Comparison of ENCODE assay signal across 10 cellular contexts in the genomic region with DNA sequence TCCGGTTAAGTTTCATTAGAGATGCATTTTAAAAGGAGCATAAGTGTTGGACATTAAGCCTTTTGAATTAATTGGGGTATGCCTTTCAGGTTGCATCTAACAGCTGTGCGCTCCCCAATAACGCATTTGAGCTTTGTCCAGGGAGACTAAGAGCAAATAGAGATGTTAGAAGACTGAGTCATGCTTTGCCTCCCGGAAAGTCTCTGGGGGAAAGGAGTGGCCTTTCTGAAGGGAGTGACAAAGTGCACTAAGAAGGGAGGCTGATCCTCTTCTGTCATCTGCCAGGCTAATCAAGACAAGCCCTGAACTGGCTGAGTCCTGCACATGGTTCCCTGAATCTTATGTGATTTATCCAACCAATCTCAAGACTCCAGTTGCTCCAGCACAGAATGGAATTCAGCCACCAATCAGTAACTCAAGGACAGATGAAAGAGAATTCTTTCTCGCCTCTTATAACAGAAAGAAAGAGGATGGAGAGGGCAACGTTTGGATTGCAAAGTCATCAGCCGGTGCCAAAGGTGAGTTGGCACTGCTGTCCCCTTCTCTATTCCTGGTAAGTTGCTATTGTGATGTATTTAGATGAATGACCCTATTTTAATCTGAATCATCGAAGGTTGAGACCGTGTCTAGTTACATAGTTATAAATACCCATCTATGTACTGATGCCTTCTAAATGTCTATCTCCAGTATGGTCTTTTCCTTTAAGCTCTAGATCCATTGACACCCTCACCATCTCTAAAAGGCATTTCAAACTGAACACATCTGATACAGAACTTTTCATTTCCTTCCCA. TPM values are rescaled to one million over a fixed set of nuclear protein-coding genes. Genes with fewer than 3 reads are reported as not detected.
DNase-seq lines count a peak whose midpoint lies in the region; ATAC-seq, FAIRE-seq and TF ChIP-seq lines count a peak whose summit lies in the region.
"Had no signal": no experiment of that assay in that cellular context is flagged by ENCODE, and none has a peak within 500 bp of the region (broad histone marks: within the 10 kb centered on the region; RNA-seq: fewer than 3 reads in every experiment).

No MANE protein-coding gene starts in this region.

- no TSS peak for BruUV-seq in endothelial cell of umbilical vein (replicated peaks; lab: Mats Ljungman, UMichigan)

- no peaks in the 10 kb centered on the region for H3K9me1 ChIP-seq in endothelial cell of umbilical vein (replicated peaks; ENCODE audit: control insufficient read depth, extremely low read depth, insufficient read depth, low read length)

- peak overlapping the region; percentile 23 for H3K4me2 ChIP-seq in endothelial cell of umbilical vein (ENCODE audit: insufficient read depth, low read length)

- CTCF ChIA-PET in endothelial cell of umbilical vein (lab: Charles Lee), result interaction anchor here (1.7 to 3.6 kb wide), 3 partner anchors 10 to 373 kb away, joined by 7 to 25 read pairs (median 16); no protein-coding TSS in a partner anchor

- dilution Hi-C loops in endothelial cell of umbilical vein (cut with MboI; ENCODE audit: extremely low pct_ligation_motif_present, low sequenced_read_pairs), result no loop called here

- H3K27me3 ChIP-seq in endothelial cell of umbilical vein (ENCODE audit: control insufficient read depth in 2 of 2, insufficient read depth in 2 of 2, low read length in 2 of 2), result no peaks in the 10 kb centered on the region

- H3K9me3 ChIP-seq in endothelial cell of umbilical vein (replicated peaks; ENCODE audit: control insufficient read depth, insufficient read depth, low read length), result no peaks in the 10 kb centered on the region

- FAIRE-seq in endothelial cell of umbilical vein (lab: Jason Lieb, UNC), result peak; percentile 26

- TF ChIP-seq CTCF in endothelial cell of umbilical vein (IDR thresholded peaks at IDR 0.05; ENCODE audit: extremely low read depth in 1 of 2, insufficient read depth in 1 of 2, low read depth in 1 of 2, low read length in 2 of 2), result no peak

- no peak for ATAC-seq in sciatic nerve
- ATAC-seq in HG03135 (IDR thresholded peaks at IDR 0.05; ENCODE audit: unreplicated experiment), result no peak

- POLR2A ChIA-PET in endothelial cell of umbilical vein (lab: Charles Lee), result no interaction called here

- H4K20me1 ChIP-seq in endothelial cell of umbilical vein (replicated peaks; ENCODE audit: control insufficient read depth, extremely low read depth, insufficient read depth, low read length), result peaks cover 2% of the 10 kb centered on the region

- no peak overlapping the region for H2AFZ ChIP-seq in endothelial cell of umbilical vein (ENCODE audit: low read depth, low read length)

- no peak overlapping the region for H3K27ac ChIP-seq in endothelial cell of umbilical vein (ENCODE audit: insufficient read depth, low read depth, low read length)

- peaks cover 2 to 4% of the 10 kb centered on the region in 2 experiments for H3K36me3 ChIP-seq in endothelial cell of umbilical vein (ENCODE audit: control insufficient read depth in 2 of 2, extremely low read depth in 1 of 2, insufficient read depth in 2 of 2, low read length in 2 of 2)

- H3K9ac ChIP-seq in endothelial cell of umbilical vein (replicated peaks; ENCODE audit: extremely low read depth, insufficient read depth, low read length), result no peak overlapping the region

- H3K79me2 ChIP-seq in endothelial cell of umbilical vein (ENCODE audit: control insufficient read depth, insufficient read depth, low read length), result peaks cover 16% of the 10 kb centered on the region

- H3K4me3 ChIP-seq in endothelial cell of umbilical vein (replicated peaks in 1 of 3; ENCODE audit: insufficient read depth in 1 of 3, low read depth in 1 of 3, low read length in 3 of 3), result no peak overlapping the region

- intact Hi-C loops in endothelial cell of umbilical vein (cut with micrococcal nuclease) (no loop called here), sciatic nerve (cut with DNase I) (no loop called here)

- peaks cover 19% of the 10 kb centered on the region for H3K4me1 ChIP-seq in endothelial cell of umbilical vein (ENCODE audit: control insufficient read depth, extremely low read depth, insufficient read depth, low read length)

- TF ChIP-seq POLR2A in endothelial cell of umbilical vein (IDR thresholded peaks at IDR 0.05; ENCODE audit: low read depth, low read length), result no peak

- DNase-seq in EL (peak; percentile 75), NCI-H82 treated with DMSO at 0.1 percent for 48 hours (lab: John Stamatoyannopoulos, UW; ENCODE audit: unreplicated experiment) (peak; percentile 80), endothelial cell of umbilical vein (ENCODE audit: low read depth, low spot score) (peak; percentile 28), myocyte (ENCODE audit: low read depth) (peak; percentile 93), sciatic nerve (ENCODE audit: low spot score) (no peak), NCI-H146 treated with DMSO at 0.1 percent for 48 hours (lab: John Stamatoyannopoulos, UW; ENCODE audit: unreplicated experiment) (no peak), mesenteric fat pad (ENCODE audit: low spot score) (no peak)
- DNase-seq: NCI-H2029; stimulated activated CD4-positive, alpha-beta T cell treated with anti-CD3 and anti-CD28 coated beads, Interleukin-4, amount 100 ng/mL, for 24 hours had no signal

TF ChIP-seq in endothelial cell of umbilical vein, 7 proteins besides CTCF, POLR2A, EP300 and RAD21:
- TF ChIP-seq FOS (IDR thresholded peaks at IDR 0.05; ENCODE audit: borderline replicate concordance, insufficient read depth, low read length), result peak; percentile 54
- TF ChIP-seq, protein P1, sequence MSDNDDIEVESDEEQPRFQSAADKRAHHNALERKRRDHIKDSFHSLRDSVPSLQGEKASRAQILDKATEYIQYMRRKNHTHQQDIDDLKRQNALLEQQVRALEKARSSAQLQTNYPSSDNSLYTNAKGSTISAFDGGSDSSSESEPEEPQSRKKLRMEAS (IDR thresholded peaks at IDR 0.05; ENCODE audit: insufficient read depth, insufficient read length), result no peak

RNA-seq across cellular contexts. Expression of a gene that starts 12.1 kb away (rescaled TPM):
- total RNA-seq in endothelial cell of umbilical vein (66.8 and 71.0 TPM in 2 replicates), myocyte (49.0 and 79.6 TPM in 2 replicates), sciatic nerve (36.7 TPM), mesenteric fat pad (40.0 TPM)
- polyA plus RNA-seq in endothelial cell of umbilical vein, result 17.9 and 21.9 TPM in 2 replicates
- 22.7 and 23.9 TPM in 2 replicates for polyA plus RNA-seq in endothelial cell of umbilical vein (2011; cell fraction: cytosol; rRNA removed)
- polyA plus RNA-seq in endothelial cell of umbilical vein (2011; cell fraction: nucleus; rRNA removed), result 34.9 and 40.9 TPM in 2 replicates
- 52.1 and 63.9 TPM in 2 replicates for polyA plus RNA-seq in endothelial cell of umbilical vein (2012)
- 54.3 and 59.0 TPM in 2 replicates for polyA minus RNA-seq in endothelial cell of umbilical vein
- polyA minus RNA-seq in endothelial cell of umbilical vein (2011; cell fraction: cytosol; rRNA and poly(A)+ RNA removed), result 30.0 TPM
- 20.8 and 32.0 TPM in 2 replicates for polyA minus RNA-seq in endothelial cell of umbilical vein (2011; cell fraction: nucleus; rRNA and poly(A)+ RNA removed)
- polyA plus RNA-seq in myocyte (2012), result 34.1 TPM

RNA-seq across cellular contexts. Expression of a gene that starts 48.2 kb away (rescaled TPM):
- 21.3 and 28.9 TPM in 2 replicates for total RNA-seq in endothelial cell of umbilical vein
- 12.2 and 13.8 TPM in 2 replicates for polyA plus RNA-seq in endothelial cell of umbilical vein
- polyA plus RNA-seq in endothelial cell of umbilical vein (2011; cell fraction: cytosol; rRNA removed), result 9.0 and 9.3 TPM in 2 replicates
- polyA plus RNA-seq in endothelial cell of umbilical vein (2011; cell fraction: nucleus; rRNA removed), result 13.0 and 16.0 TPM in 2 replicates
- 13.8 and 24.3 TPM in 2 replicates for polyA plus RNA-seq in endothelial cell of umbilical vein (2012)
- polyA minus RNA-seq in endothelial cell of umbilical vein, result 36.9 and 49.4 TPM in 2 replicates
- polyA minus RNA-seq in endothelial cell of umbilical vein (2011; cell fraction: cytosol; rRNA and poly(A)+ RNA removed), result 35.9 TPM
- 18.5 and 20.1 TPM in 2 replicates for polyA minus RNA-seq in endothelial cell of umbilical vein (2011; cell fraction: nucleus; rRNA and poly(A)+ RNA removed)
- 11.8 and 14.0 TPM in 2 replicates for total RNA-seq in myocyte
- 6.0 TPM for polyA plus RNA-seq in myocyte (2012)
- total RNA-seq in sciatic nerve, result 18.1 TPM
- total RNA-seq in mesenteric fat pad, result 20.3 TPM

Comparison
In these comparisons a context has a peak if more than half of its experiments do, and no peak if none do; other contexts are left out.
1. DNase-seq: peak in EL (single experiment), NCI-H82 treated with DMSO at 0.1 percent for 48 hours (single experiment), endothelial cell of umbilical vein (single experiment) and myocyte (single experiment); none in sciatic nerve (single experiment), NCI-H146 treated with DMSO at 0.1 percent for 48 hours (single experiment) and mesenteric fat pad (single experiment).